ENCODE assay signal across 1 cellular context in genomic region chr5:56123531-56124243, GRCh38.
A peak's percentile ranks its signal among the peaks of the same experiment; 100 is the strongest.
TF ChIP-seq lines count a peak whose summit lies in the region.

No MANE protein-coding gene starts in this region.

TF ChIP-seq in HEK293, 187 proteins besides CTCF, POLR2A, EP300 and RAD21 (continued from another document and continues in another):
- TF ChIP-seq ZNF548 (tag by site-specific recombination; IDR thresholded peaks at IDR 0.05) (no peak), ZNF571 (tag by site-specific recombination; IDR thresholded peaks at IDR 0.05) (no peak), ZNF529 (tag by site-specific recombination; IDR thresholded peaks at IDR 0.05; ENCODE audit: insufficient replicate concordance) (peak; percentile 46), BCL11A (tag by site-specific recombination; IDR thresholded peaks at IDR 0.05; ENCODE audit: low read depth) (peak; percentile 56; the same call in 1 of the 2 replicates), ZBTB21 (tag by site-specific recombination; IDR thresholded peaks at IDR 0.05) (peak; percentile 94), TSHZ1 (tag by site-specific recombination; IDR thresholded peaks at IDR 0.05; ENCODE audit: borderline replicate concordance) (peak; percentile 90), ZBTB17 (tag by site-specific recombination; IDR thresholded peaks at IDR 0.05) (peak; percentile 93), SETDB1 (IDR thresholded peaks at IDR 0.05; ENCODE audit: insufficient read length, low read length) (no peak), KLF7 (tag by site-specific recombination; IDR thresholded peaks at IDR 0.05; ENCODE audit: borderline replicate concordance) (peak; percentile 94), ZNF843 (tag by site-specific recombination; IDR thresholded peaks at IDR 0.05) (peak; percentile 94), SP3 (tag by site-specific recombination; IDR thresholded peaks at IDR 0.05) (peak; percentile 72), OVOL3 (tag by site-specific recombination; IDR thresholded peaks at IDR 0.05) (no peak), TRIM28 (IDR thresholded peaks at IDR 0.05; ENCODE audit: borderline replicate concordance, low read length) (peak; percentile 97), ZNF639 (tag by site-specific recombination; IDR thresholded peaks at IDR 0.05) (peak; percentile 96), ZNF629 (tag by site-specific recombination; IDR thresholded peaks at IDR 0.05) (peak; percentile 99), ZNF366 (tag by site-specific recombination; conservative IDR thresholded peaks at IDR 0.05) (peak; percentile 97), PRDM2 (tag by site-specific recombination; IDR thresholded peaks at IDR 0.05; ENCODE audit: borderline replicate concordance) (no peak), ZNF707 (tag by site-specific recombination; IDR thresholded peaks at IDR 0.05) (no peak), ZNF837 (tag by site-specific recombination; IDR thresholded peaks at IDR 0.05) (no peak), ZNF549 (tag by site-specific recombination; IDR thresholded peaks at IDR 0.05) (no peak), KLF8 (tag by site-specific recombination; IDR thresholded peaks at IDR 0.05) (peak; percentile 92), ZSCAN30 (tag by site-specific recombination; IDR thresholded peaks at IDR 0.05) (peak; percentile 70; the same call in 1 of the 2 replicates), ZNF335 (tag by site-specific recombination; conservative IDR thresholded peaks at IDR 0.05) (0 out of 2 replicates have a peak, but pooled peaks have one; percentile 39), HOXA7 (CRISPR knock-in tag; IDR thresholded peaks at IDR 0.05; ENCODE audit: borderline replicate concordance) (no peak), ZNF768 (tag by site-specific recombination; IDR thresholded peaks at IDR 0.05) (no peak), RBAK (tag by site-specific recombination; IDR thresholded peaks at IDR 0.05) (no peak), ZBTB49 (tag by site-specific recombination; IDR thresholded peaks at IDR 0.05; ENCODE audit: low read depth) (no peak), ZSCAN5A (tag by site-specific recombination; IDR thresholded peaks at IDR 0.05) (no peak), ZNF132 (tag by site-specific recombination; IDR thresholded peaks at IDR 0.05; ENCODE audit: borderline replicate concordance) (no peak), ZNF350 (tag by site-specific recombination; IDR thresholded peaks at IDR 0.05) (no peak), ZNF18 (tag by site-specific recombination; IDR thresholded peaks at IDR 0.05) (peak; percentile 68; the same call in 1 of the 2 replicates), YY2 (tag by site-specific recombination; IDR thresholded peaks at IDR 0.05) (no peak), ZNF214 (tag by site-specific recombination; IDR thresholded peaks at IDR 0.05; ENCODE audit: borderline replicate concordance) (no peak), ZNF585B (tag by site-specific recombination; IDR thresholded peaks at IDR 0.05) (no peak), ZNF670 (tag by site-specific recombination; IDR thresholded peaks at IDR 0.05; ENCODE audit: low read depth) (no peak), ZNF280C (tag by site-specific recombination; IDR thresholded peaks at IDR 0.05) (no peak), SCRT2 (tag by site-specific recombination; IDR thresholded peaks at IDR 0.05) (peak; percentile 62; the same call in 1 of the 2 replicates), ZNF623 (tag by site-specific recombination; IDR thresholded peaks at IDR 0.05) (peak; percentile 34; the same call in 1 of the 2 replicates), ZNF157 (tag by site-specific recombination; IDR thresholded peaks at IDR 0.05) (no peak), ZNF561 (tag by site-specific recombination; IDR thresholded peaks at IDR 0.05; ENCODE audit: borderline replicate concordance) (peak; percentile 86), ZNF302 (tag by site-specific recombination; IDR thresholded peaks at IDR 0.05; ENCODE audit: low read depth) (no peak), ZNF544 (tag by site-specific recombination; IDR thresholded peaks at IDR 0.05) (no peak), ZNF223 (tag by site-specific recombination; IDR thresholded peaks at IDR 0.05) (0 out of 2 replicates have a peak, but pooled peaks have one; percentile 22), ZNF175 (tag by site-specific recombination; IDR thresholded peaks at IDR 0.05) (no peak), ZBTB1 (tag by site-specific recombination; IDR thresholded peaks at IDR 0.05) (no peak), ZNF664 (tag by site-specific recombination; IDR thresholded peaks at IDR 0.05) (no peak), ZNF704 (tag by site-specific recombination; IDR thresholded peaks at IDR 0.05) (no peak)
